Comparison of ENCODE assay signal across 8 cellular contexts in genomic region chr16:88430524-88431446, GRCh38. TPM values are rescaled to one million over a fixed set of nuclear protein-coding genes. Genes with fewer than 3 reads are reported as not detected.
DNase-seq lines count a peak whose midpoint lies in the region; ATAC-seq and TF ChIP-seq lines count a peak whose summit lies in the region.

No MANE protein-coding gene starts in this region.

- peak overlapping the region; percentile 64 for H3K4me3 Mint-ChIP-seq in activated naive CD4-positive, alpha-beta T cell treated with anti-CD3 and anti-CD28 coated beads, Interleukin-2, amount 50 U/mL, for 24 hours
- peak overlapping the region; percentile 72 for H3K4me3 Mint-ChIP-seq in stimulated activated memory B cell treated with anti-CD40 and anti-IgM and Interleukin-4, amounts not matched to agents 10 μg/mL and 1 μg/mL and 100 μg/mL, for 72 hours

- no peaks in the 10 kb centered on the region for H3K36me3 Mint-ChIP-seq in activated naive CD4-positive, alpha-beta T cell treated with anti-CD3 and anti-CD28 coated beads, Interleukin-2, amount 50 U/mL, for 24 hours
- no peaks in the 10 kb centered on the region for H3K36me3 Mint-ChIP-seq in stimulated activated memory B cell treated with anti-CD40 and anti-IgM and Interleukin-4, amounts not matched to agents 10 μg/mL and 1 μg/mL and 100 μg/mL, for 72 hours

- in situ Hi-C loops in GM13977 (cut with MboI; ENCODE audit: low pct_unique_long_range_greater_than_20kb, low sequenced_read_pairs, unreplicated experiment), result loop anchor here (25.0 kb wide), 2 partner anchors 107 to 468 kb away; partner anchors contain the start of gene BANP

- H3K27ac ChIP-seq in layer of hippocampus (ENCODE audit: low read depth, low read length), result peak overlapping the region; percentile 68

- no peaks in the 10 kb centered on the region for H3K4me1 Mint-ChIP-seq in activated naive CD4-positive, alpha-beta T cell treated with anti-CD3 and anti-CD28 coated beads, Interleukin-2, amount 50 U/mL, for 24 hours
- H3K4me1 Mint-ChIP-seq in stimulated activated memory B cell treated with anti-CD40 and anti-IgM and Interleukin-4, amounts not matched to agents 10 μg/mL and 1 μg/mL and 100 μg/mL, for 72 hours, result peaks cover 17% of the 10 kb centered on the region

- no peaks in the 10 kb centered on the region for H3K27me3 Mint-ChIP-seq in activated naive CD4-positive, alpha-beta T cell treated with anti-CD3 and anti-CD28 coated beads, Interleukin-2, amount 50 U/mL, for 24 hours
- no peaks in the 10 kb centered on the region for H3K27me3 Mint-ChIP-seq in stimulated activated memory B cell treated with anti-CD40 and anti-IgM and Interleukin-4, amounts not matched to agents 10 μg/mL and 1 μg/mL and 100 μg/mL, for 72 hours

- TF ChIP-seq CTCF in GM13977 (IDR thresholded peaks at IDR 0.05; ENCODE audit: extremely low read depth, insufficient read depth, missing control alignments), result no peak

- peak; percentile 89 for DNase-seq in GM13977 (ENCODE audit: low spot score)
- DNase-seq in NOMO-1 (lab: John Stamatoyannopoulos, UW; ENCODE audit: unreplicated experiment in 2 of 2), result peak; percentile 69 to 75
- no peak for DNase-seq in posterior vena cava (ENCODE audit: low spot score)
- DNase-seq in hippocampal formation (lab: John Stamatoyannopoulos, UW), result no peak

- H3K27ac Mint-ChIP-seq in activated naive CD4-positive, alpha-beta T cell treated with anti-CD3 and anti-CD28 coated beads, Interleukin-2, amount 50 U/mL, for 24 hours, result peak overlapping the region; percentile 12
- peak overlapping the region; percentile 77 for H3K27ac Mint-ChIP-seq in stimulated activated memory B cell treated with anti-CD40 and anti-IgM and Interleukin-4, amounts not matched to agents 10 μg/mL and 1 μg/mL and 100 μg/mL, for 72 hours

- peaks cover 4% of the 10 kb centered on the region for H3K27me3 ChIP-seq in layer of hippocampus (ENCODE audit: control insufficient read depth, insufficient read depth, low read length)

- intact Hi-C loops in posterior vena cava (cut with DNase I), result loop anchor here in 1 of 2 donors (10.0 kb wide), 1 partner anchor 236 kb away; no protein-coding TSS in a partner anchor

- peak; percentile 67 for ATAC-seq in stimulated activated memory B cell treated with anti-CD40 and anti-IgM and Interleukin-4, amounts not matched to agents 10 μg/mL and 1 μg/mL and 100 μg/mL, for 72 hours
- no peak for ATAC-seq in GM18520 (IDR thresholded peaks at IDR 0.05; ENCODE audit: unreplicated experiment)

- H3K9me3 Mint-ChIP-seq in activated naive CD4-positive, alpha-beta T cell treated with anti-CD3 and anti-CD28 coated beads, Interleukin-2, amount 50 U/mL, for 24 hours, result no peaks in the 10 kb centered on the region
- H3K9me3 Mint-ChIP-seq in stimulated activated memory B cell treated with anti-CD40 and anti-IgM and Interleukin-4, amounts not matched to agents 10 μg/mL and 1 μg/mL and 100 μg/mL, for 72 hours, result no peaks in the 10 kb centered on the region

RNA-seq across cellular contexts. Expression of gene ZFPM1, which starts 22.3 kb away (rescaled TPM):
- total RNA-seq in posterior vena cava, result 1 to 10 TPM; 4.0 to 4.3 TPM

RNA-seq across cellular contexts. Expression of gene ZNF469, which starts 48.0 kb away (rescaled TPM):
- total RNA-seq in posterior vena cava, result 1 to 10 TPM; 2.9 to 6.2 TPM

Comparison
In these comparisons a context has a peak if more than half of its experiments do, and no peak if none do; other contexts are left out.
1. DNase-seq: peak in GM13977 (single experiment) and NOMO-1 (2 of 2); none in posterior vena cava (single experiment) and hippocampal formation (0 of 2).